Comparison of ENCODE assay signal across 30 cellular contexts in genomic region chr14:25508845-25509244, GRCh38.
"Had no signal": no experiment of that assay in that cellular context is flagged by ENCODE, and none has a peak within 500 bp of the region (broad histone marks: within the 10 kb centered on the region; RNA-seq: fewer than 3 reads in every experiment).

No MANE protein-coding gene starts in this region.

- DNase-seq: activated effector memory CD4-positive, alpha-beta T cell treated with anti-CD3 and anti-CD28 coated beads, Interleukin-2, amount 50 U/mL, for 16 hours; activated effector memory CD4-positive, alpha-beta T cell treated with Interleukin-2 at 50 U/mL for 16 hours; activated gamma-delta T cell; activated gamma-delta T cell treated with Interleukin-2 at 50 U/mL for 16 hours; activated naive CD4-positive, alpha-beta T cell; activated naive CD4-positive, alpha-beta T cell treated with anti-CD3 and anti-CD28 coated beads for 36 hours; activated naive CD4-positive, alpha-beta T cell treated with anti-CD3 and anti-CD28 coated beads, Interleukin-2, amount 10 ng/mL, durations not matched to agents 7 days and 5 days; activated naive CD4-positive, alpha-beta T cell treated with anti-CD3 and anti-CD28 coated beads, Interleukin-2, amount 50 U/mL, for 16 hours; activated naive CD4-positive, alpha-beta T cell treated with Interleukin-2 at 50 U/mL for 16 hours; activated naive CD8-positive, alpha-beta T cell treated with anti-CD3 and anti-CD28 coated beads for 36 hours; activated naive CD8-positive, alpha-beta T cell treated with anti-CD3 and anti-CD28 coated beads, Interleukin-2, amount 10 ng/mL, durations not matched to agents 7 days and 5 days; activated naive CD8-positive, alpha-beta T cell treated with anti-CD3 and anti-CD28 coated beads, Interleukin-2, amount 50 U/mL, for 24 hours; activated T-cell treated with anti-CD3 and anti-CD28 coated beads, Interleukin-2, amount 50 U/mL, for 4 hours; activated T-cell treated with anti-CD3 and anti-CD28 coated beads, Interleukin-2, amount 50 U/mL, for 48 hours; activated T-cell treated with anti-CD3 and anti-CD28 coated beads, Interleukin-2, amount 50 U/mL, for 72 hours; adrenal gland; amniotic stem cell; amygdala; anterior cingulate cortex; aorta; body of pancreas; brain microvascular endothelial cell; caudate nucleus; central memory CD4-positive, alpha-beta T cell; cerebellar nuclear complex had no signal

- H3K27ac ChIP-seq: adrenal gland, ascending aorta, body of pancreas, brain microvascular endothelial cell, breast epithelium, cardiac muscle cell had no signal

- ATAC-seq: activated naive CD4-positive, alpha-beta T cell treated with anti-CD3 and anti-CD28 coated beads, Interleukin-2, amount 50 U/mL, for 72 hours; activated naive CD8-positive, alpha-beta T cell treated with anti-CD3 and anti-CD28 coated beads, Interleukin-2, amount 50 U/mL, for 24 hours; activated T-cell treated with anti-CD3 and anti-CD28 coated beads, Interleukin-2, amount 50 U/mL, for 4 hours; activated T-cell treated with anti-CD3 and anti-CD28 coated beads, Interleukin-2, amount 50 U/mL, for 72 hours; activated T-helper 17 cell treated with anti-CD3 and anti-CD28 coated beads, Interleukin-2, amount 50 U/mL, for 72 hours; body of pancreas had no signal

- H3K4me3 ChIP-seq: adrenal gland, ascending aorta, body of pancreas, breast epithelium, cardiac muscle cell had no signal
